Comparison of ENCODE assay signal across 1 cellular context in the genomic region with DNA sequence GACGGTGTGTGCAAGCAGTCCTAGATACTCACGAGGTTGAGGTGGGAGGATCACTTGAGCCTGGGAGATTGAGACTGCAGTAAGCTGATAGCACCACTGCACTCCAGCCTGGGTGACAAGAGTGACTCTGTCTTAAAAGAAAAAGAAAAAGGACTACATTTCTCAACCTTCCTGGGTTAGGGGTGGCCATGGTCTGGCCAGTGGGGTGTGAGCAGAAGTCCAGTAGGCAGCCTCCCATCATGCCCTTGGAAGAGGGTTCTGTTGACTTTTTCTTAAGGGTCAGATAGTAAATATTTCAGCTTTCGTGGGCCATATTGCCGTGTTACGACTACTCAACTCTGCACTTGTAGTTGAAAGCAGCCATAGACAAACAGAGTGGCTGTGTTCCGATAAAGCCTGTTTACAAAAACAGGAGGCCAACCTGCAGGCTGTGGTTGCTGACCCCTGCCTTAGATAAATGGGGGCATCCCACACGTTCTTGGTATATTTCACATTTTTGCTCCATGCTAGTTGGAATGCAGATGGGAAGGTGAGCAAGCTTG.
TF ChIP-seq lines count a peak whose summit lies in the region.

No MANE protein-coding gene starts in this region.

TF ChIP-seq in K562, 482 proteins besides CTCF, POLR2A, EP300 and RAD21 (continued from another document and continues in another):
- TF ChIP-seq, protein P1, sequence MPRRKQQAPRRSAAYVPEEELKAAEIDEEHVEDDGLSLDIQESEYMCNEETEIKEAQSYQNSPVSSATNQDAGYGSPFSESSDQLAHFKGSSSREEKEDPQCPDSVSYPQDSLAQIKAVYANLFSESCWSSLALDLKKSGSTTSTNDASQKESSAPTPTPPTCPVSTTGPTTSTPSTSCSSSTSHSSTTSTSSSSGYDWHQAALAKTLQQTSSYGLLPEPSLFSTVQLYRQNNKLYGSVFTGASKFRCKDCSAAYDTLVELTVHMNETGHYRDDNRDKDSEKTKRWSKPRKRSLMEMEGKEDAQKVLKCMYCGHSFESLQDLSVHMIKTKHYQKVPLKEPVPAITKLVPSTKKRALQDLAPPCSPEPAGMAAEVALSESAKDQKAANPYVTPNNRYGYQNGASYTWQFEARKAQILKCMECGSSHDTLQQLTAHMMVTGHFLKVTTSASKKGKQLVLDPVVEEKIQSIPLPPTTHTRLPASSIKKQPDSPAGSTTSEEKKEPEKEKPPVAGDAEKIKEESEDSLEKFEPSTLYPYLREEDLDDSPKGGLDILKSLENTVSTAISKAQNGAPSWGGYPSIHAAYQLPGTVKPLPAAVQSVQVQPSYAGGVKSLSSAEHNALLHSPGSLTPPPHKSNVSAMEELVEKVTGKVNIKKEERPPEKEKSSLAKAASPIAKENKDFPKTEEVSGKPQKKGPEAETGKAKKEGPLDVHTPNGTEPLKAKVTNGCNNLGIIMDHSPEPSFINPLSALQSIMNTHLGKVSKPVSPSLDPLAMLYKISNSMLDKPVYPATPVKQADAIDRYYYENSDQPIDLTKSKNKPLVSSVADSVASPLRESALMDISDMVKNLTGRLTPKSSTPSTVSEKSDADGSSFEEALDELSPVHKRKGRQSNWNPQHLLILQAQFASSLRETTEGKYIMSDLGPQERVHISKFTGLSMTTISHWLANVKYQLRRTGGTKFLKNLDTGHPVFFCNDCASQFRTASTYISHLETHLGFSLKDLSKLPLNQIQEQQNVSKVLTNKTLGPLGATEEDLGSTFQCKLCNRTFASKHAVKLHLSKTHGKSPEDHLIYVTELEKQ (CRISPR knock-in tag; IDR thresholded peaks at IDR 0.05): no peak
- TF ChIP-seq, protein P2, sequence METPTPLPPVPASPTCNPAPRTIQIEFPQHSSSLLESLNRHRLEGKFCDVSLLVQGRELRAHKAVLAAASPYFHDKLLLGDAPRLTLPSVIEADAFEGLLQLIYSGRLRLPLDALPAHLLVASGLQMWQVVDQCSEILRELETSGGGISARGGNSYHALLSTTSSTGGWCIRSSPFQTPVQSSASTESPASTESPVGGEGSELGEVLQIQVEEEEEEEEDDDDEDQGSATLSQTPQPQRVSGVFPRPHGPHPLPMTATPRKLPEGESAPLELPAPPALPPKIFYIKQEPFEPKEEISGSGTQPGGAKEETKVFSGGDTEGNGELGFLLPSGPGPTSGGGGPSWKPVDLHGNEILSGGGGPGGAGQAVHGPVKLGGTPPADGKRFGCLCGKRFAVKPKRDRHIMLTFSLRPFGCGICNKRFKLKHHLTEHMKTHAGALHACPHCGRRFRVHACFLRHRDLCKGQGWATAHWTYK (CRISPR knock-in tag; IDR thresholded peaks at IDR 0.05): 0 out of 2 replicates have a peak, but pooled peaks have one; percentile 50
- peak; percentile 70; the same call in 1 of the 2 replicates for TF ChIP-seq ZNF766 (CRISPR knock-in tag; conservative IDR thresholded peaks at IDR 0.05)
- TF ChIP-seq, protein P3, sequence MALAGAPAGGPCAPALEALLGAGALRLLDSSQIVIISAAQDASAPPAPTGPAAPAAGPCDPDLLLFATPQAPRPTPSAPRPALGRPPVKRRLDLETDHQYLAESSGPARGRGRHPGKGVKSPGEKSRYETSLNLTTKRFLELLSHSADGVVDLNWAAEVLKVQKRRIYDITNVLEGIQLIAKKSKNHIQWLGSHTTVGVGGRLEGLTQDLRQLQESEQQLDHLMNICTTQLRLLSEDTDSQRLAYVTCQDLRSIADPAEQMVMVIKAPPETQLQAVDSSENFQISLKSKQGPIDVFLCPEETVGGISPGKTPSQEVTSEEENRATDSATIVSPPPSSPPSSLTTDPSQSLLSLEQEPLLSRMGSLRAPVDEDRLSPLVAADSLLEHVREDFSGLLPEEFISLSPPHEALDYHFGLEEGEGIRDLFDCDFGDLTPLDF (CRISPR knock-in tag; IDR thresholded peaks at IDR 0.05): no peak
- no peak for TF ChIP-seq HMG20A (CRISPR knock-in tag; conservative IDR thresholded peaks at IDR 0.05)
- no peak; the same call in 1 of the 2 replicates for TF ChIP-seq NBN (IDR thresholded peaks at IDR 0.05; ENCODE audit: low read depth)
- TF ChIP-seq TEAD4 (IDR thresholded peaks at IDR 0.05; ENCODE audit: low read length): peak; percentile 82
- TF ChIP-seq TEAD4 (CRISPR knock-in tag; IDR thresholded peaks at IDR 0.05; ENCODE audit: borderline replicate concordance): no peak
- no peak for TF ChIP-seq ZNF76 (CRISPR knock-in tag; IDR thresholded peaks at IDR 0.05; ENCODE audit: borderline replicate concordance)
- TF ChIP-seq, protein P4, sequence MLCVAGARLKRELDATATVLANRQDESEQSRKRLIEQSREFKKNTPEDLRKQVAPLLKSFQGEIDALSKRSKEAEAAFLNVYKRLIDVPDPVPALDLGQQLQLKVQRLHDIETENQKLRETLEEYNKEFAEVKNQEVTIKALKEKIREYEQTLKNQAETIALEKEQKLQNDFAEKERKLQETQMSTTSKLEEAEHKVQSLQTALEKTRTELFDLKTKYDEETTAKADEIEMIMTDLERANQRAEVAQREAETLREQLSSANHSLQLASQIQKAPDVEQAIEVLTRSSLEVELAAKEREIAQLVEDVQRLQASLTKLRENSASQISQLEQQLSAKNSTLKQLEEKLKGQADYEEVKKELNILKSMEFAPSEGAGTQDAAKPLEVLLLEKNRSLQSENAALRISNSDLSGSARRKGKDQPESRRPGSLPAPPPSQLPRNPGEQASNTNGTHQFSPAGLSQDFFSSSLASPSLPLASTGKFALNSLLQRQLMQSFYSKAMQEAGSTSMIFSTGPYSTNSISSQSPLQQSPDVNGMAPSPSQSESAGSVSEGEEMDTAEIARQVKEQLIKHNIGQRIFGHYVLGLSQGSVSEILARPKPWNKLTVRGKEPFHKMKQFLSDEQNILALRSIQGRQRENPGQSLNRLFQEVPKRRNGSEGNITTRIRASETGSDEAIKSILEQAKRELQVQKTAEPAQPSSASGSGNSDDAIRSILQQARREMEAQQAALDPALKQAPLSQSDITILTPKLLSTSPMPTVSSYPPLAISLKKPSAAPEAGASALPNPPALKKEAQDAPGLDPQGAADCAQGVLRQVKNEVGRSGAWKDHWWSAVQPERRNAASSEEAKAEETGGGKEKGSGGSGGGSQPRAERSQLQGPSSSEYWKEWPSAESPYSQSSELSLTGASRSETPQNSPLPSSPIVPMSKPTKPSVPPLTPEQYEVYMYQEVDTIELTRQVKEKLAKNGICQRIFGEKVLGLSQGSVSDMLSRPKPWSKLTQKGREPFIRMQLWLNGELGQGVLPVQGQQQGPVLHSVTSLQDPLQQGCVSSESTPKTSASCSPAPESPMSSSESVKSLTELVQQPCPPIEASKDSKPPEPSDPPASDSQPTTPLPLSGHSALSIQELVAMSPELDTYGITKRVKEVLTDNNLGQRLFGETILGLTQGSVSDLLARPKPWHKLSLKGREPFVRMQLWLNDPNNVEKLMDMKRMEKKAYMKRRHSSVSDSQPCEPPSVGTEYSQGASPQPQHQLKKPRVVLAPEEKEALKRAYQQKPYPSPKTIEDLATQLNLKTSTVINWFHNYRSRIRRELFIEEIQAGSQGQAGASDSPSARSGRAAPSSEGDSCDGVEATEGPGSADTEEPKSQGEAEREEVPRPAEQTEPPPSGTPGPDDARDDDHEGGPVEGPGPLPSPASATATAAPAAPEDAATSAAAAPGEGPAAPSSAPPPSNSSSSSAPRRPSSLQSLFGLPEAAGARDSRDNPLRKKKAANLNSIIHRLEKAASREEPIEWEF (CRISPR knock-in tag; IDR thresholded peaks at IDR 0.05): no peak
- no peak for TF ChIP-seq FOXA1 (IDR thresholded peaks at IDR 0.05; ENCODE audit: borderline replicate concordance)
- peak in 1 of 3 experiments; percentile 10 for TF ChIP-seq YY1 (IDR thresholded peaks at IDR 0.05; ENCODE audit: borderline replicate concordance in 1 of 3, control insufficient read depth in 1 of 3, extremely low read depth in 1 of 3, insufficient read depth in 3 of 3, insufficient read length in 1 of 3, insufficient replicate concordance in 2 of 3, low read depth in 1 of 3, low read length in 2 of 3)
- TF ChIP-seq MEF2A (IDR thresholded peaks at IDR 0.05; ENCODE audit: control insufficient read depth, low read depth, low read length): no peak
- no peak for TF ChIP-seq ZSCAN29 (IDR thresholded peaks at IDR 0.05)
- TF ChIP-seq MYC (IDR thresholded peaks at IDR 0.05; ENCODE audit: low read depth, low read length): peak; percentile 73
- no peak for TF ChIP-seq MYC (CRISPR knock-in tag; IDR thresholded peaks at IDR 0.05; ENCODE audit: borderline replicate concordance, low read depth)
- no peak for TF ChIP-seq CSDE1 (IDR thresholded peaks at IDR 0.05)
- TF ChIP-seq DPF2 (IDR thresholded peaks at IDR 0.05): peak; percentile 97
- TF ChIP-seq, protein P5, sequence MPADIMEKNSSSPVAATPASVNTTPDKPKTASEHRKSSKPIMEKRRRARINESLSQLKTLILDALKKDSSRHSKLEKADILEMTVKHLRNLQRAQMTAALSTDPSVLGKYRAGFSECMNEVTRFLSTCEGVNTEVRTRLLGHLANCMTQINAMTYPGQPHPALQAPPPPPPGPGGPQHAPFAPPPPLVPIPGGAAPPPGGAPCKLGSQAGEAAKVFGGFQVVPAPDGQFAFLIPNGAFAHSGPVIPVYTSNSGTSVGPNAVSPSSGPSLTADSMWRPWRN (IDR thresholded peaks at IDR 0.05; ENCODE audit: low read depth): no peak
- TF ChIP-seq, protein P6, sequence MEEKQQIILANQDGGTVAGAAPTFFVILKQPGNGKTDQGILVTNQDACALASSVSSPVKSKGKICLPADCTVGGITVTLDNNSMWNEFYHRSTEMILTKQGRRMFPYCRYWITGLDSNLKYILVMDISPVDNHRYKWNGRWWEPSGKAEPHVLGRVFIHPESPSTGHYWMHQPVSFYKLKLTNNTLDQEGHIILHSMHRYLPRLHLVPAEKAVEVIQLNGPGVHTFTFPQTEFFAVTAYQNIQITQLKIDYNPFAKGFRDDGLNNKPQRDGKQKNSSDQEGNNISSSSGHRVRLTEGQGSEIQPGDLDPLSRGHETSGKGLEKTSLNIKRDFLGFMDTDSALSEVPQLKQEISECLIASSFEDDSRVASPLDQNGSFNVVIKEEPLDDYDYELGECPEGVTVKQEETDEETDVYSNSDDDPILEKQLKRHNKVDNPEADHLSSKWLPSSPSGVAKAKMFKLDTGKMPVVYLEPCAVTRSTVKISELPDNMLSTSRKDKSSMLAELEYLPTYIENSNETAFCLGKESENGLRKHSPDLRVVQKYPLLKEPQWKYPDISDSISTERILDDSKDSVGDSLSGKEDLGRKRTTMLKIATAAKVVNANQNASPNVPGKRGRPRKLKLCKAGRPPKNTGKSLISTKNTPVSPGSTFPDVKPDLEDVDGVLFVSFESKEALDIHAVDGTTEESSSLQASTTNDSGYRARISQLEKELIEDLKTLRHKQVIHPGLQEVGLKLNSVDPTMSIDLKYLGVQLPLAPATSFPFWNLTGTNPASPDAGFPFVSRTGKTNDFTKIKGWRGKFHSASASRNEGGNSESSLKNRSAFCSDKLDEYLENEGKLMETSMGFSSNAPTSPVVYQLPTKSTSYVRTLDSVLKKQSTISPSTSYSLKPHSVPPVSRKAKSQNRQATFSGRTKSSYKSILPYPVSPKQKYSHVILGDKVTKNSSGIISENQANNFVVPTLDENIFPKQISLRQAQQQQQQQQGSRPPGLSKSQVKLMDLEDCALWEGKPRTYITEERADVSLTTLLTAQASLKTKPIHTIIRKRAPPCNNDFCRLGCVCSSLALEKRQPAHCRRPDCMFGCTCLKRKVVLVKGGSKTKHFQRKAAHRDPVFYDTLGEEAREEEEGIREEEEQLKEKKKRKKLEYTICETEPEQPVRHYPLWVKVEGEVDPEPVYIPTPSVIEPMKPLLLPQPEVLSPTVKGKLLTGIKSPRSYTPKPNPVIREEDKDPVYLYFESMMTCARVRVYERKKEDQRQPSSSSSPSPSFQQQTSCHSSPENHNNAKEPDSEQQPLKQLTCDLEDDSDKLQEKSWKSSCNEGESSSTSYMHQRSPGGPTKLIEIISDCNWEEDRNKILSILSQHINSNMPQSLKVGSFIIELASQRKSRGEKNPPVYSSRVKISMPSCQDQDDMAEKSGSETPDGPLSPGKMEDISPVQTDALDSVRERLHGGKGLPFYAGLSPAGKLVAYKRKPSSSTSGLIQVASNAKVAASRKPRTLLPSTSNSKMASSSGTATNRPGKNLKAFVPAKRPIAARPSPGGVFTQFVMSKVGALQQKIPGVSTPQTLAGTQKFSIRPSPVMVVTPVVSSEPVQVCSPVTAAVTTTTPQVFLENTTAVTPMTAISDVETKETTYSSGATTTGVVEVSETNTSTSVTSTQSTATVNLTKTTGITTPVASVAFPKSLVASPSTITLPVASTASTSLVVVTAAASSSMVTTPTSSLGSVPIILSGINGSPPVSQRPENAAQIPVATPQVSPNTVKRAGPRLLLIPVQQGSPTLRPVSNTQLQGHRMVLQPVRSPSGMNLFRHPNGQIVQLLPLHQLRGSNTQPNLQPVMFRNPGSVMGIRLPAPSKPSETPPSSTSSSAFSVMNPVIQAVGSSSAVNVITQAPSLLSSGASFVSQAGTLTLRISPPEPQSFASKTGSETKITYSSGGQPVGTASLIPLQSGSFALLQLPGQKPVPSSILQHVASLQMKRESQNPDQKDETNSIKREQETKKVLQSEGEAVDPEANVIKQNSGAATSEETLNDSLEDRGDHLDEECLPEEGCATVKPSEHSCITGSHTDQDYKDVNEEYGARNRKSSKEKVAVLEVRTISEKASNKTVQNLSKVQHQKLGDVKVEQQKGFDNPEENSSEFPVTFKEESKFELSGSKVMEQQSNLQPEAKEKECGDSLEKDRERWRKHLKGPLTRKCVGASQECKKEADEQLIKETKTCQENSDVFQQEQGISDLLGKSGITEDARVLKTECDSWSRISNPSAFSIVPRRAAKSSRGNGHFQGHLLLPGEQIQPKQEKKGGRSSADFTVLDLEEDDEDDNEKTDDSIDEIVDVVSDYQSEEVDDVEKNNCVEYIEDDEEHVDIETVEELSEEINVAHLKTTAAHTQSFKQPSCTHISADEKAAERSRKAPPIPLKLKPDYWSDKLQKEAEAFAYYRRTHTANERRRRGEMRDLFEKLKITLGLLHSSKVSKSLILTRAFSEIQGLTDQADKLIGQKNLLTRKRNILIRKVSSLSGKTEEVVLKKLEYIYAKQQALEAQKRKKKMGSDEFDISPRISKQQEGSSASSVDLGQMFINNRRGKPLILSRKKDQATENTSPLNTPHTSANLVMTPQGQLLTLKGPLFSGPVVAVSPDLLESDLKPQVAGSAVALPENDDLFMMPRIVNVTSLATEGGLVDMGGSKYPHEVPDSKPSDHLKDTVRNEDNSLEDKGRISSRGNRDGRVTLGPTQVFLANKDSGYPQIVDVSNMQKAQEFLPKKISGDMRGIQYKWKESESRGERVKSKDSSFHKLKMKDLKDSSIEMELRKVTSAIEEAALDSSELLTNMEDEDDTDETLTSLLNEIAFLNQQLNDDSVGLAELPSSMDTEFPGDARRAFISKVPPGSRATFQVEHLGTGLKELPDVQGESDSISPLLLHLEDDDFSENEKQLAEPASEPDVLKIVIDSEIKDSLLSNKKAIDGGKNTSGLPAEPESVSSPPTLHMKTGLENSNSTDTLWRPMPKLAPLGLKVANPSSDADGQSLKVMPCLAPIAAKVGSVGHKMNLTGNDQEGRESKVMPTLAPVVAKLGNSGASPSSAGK (IDR thresholded peaks at IDR 0.05): peak; percentile 54; the same call in 1 of the 2 replicates
- no peak for TF ChIP-seq ZNF445 (CRISPR knock-in tag; IDR thresholded peaks at IDR 0.05; ENCODE audit: low read depth)
- no peak for TF ChIP-seq MCM7 (IDR thresholded peaks at IDR 0.05)
- TF ChIP-seq GTF2E2 (tag; IDR thresholded peaks at IDR 0.05): no peak
